Comparison of ENCODE assay signal across 12 cellular contexts in the genomic region with DNA sequence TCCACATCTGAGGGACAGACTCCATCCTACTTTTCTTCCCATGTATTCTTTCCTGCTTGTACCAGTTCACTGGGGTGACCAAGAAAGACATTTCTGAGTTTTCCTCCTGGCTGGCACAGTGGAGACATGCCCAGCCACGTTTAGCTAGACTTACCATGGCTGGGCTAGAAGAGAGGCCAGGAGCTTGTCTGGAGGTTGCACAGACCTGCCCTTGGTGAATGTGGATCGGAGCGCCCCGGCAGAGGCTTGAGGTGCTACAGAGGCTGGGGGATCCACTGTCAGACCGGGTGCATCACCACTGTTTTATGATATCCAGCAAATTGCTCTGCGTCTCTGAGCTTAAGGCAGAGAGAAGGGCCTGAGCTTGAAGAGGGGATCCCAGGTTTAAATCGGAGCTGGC. TPM values are rescaled to one million over a fixed set of nuclear protein-coding genes. Genes with fewer than 3 reads are reported as not detected.
DNase-seq lines count a peak whose midpoint lies in the region; ATAC-seq and TF ChIP-seq lines count a peak whose summit lies in the region.
"Had no signal": no experiment of that assay in that cellular context is flagged by ENCODE, and none has a peak within 500 bp of the region (broad histone marks: within the 10 kb centered on the region; RNA-seq: fewer than 3 reads in every experiment).

No MANE protein-coding gene starts in this region.

- peaks cover 74% of the 10 kb centered on the region for H3K4me1 Mint-ChIP-seq in central memory CD8-positive, alpha-beta T cell

- H3K9me3 ChIP-seq in right cardiac atrium (ENCODE audit: control insufficient read depth, low read length) (no peaks in the 10 kb centered on the region), muscle layer of colon (ENCODE audit: low read length) (no peaks in the 10 kb centered on the region), upper lobe of right lung (no peaks in the 10 kb centered on the region)

- peak overlapping the region; percentile 96 for H3K27ac Mint-ChIP-seq in central memory CD8-positive, alpha-beta T cell (ENCODE audit: low read depth)

- H3K9me3 Mint-ChIP-seq in central memory CD8-positive, alpha-beta T cell: no peaks in the 10 kb centered on the region

- H3K9ac ChIP-seq in muscle layer of colon (ENCODE audit: low read length): no peak overlapping the region

- H3K36me3 ChIP-seq in muscle layer of colon (ENCODE audit: insufficient read depth, low read length): no peaks in the 10 kb centered on the region
- peaks cover 6% of the 10 kb centered on the region for H3K36me3 ChIP-seq in upper lobe of right lung

- no peak for DNase-seq in right cardiac atrium
- no peak for DNase-seq in Right ventricle myocardium superior
- no peak for DNase-seq in central memory CD8-positive, alpha-beta T cell (ENCODE audit: low spot score in 2 of 2)
- DNase-seq in upper lobe of right lung: no peak
- DNase-seq in G401 (ENCODE audit: low spot score): no peak
- DNase-seq in kidney glomerular epithelial cell (lab: John Stamatoyannopoulos, UW): no peak
- DNase-seq: C1 segment of cervical spinal cord, cortex of kidney, NCI-H1092 had no signal

- ATAC-seq in right cardiac atrium (no peak), Right ventricle myocardium superior (ENCODE audit: poor library complexity) (no peak), upper lobe of right lung (no peak), GM21529 (IDR thresholded peaks at IDR 0.05; ENCODE audit: unreplicated experiment) (no peak)
- ATAC-seq in central memory CD8-positive, alpha-beta T cell (replicated peaks; ENCODE audit: extremely low read depth, poor library complexity, severe bottlenecking): no peak
- ATAC-seq: Panc1 had no signal

- peaks cover 14% of the 10 kb centered on the region for H3K36me3 Mint-ChIP-seq in central memory CD8-positive, alpha-beta T cell (ENCODE audit: insufficient read depth)

- H3K27me3 ChIP-seq in right cardiac atrium (ENCODE audit: control insufficient read depth, insufficient read depth): no peaks in the 10 kb centered on the region
- no peaks in the 10 kb centered on the region for H3K27me3 ChIP-seq in muscle layer of colon (ENCODE audit: control insufficient read depth in 1 of 2, insufficient read depth in 2 of 2, low read length in 2 of 2)
- H3K27me3 ChIP-seq in upper lobe of right lung: no peaks in the 10 kb centered on the region

- in situ Hi-C loops in G401 (cut with HindIII; ENCODE audit: low sequenced_read_pairs): no loop called here

- H3K4me3 Mint-ChIP-seq in central memory CD8-positive, alpha-beta T cell: peak overlapping the region; percentile 84

- no peak for TF ChIP-seq CTCF in upper lobe of right lung (IDR thresholded peaks at IDR 0.05)

- H3K4me3 ChIP-seq in right cardiac atrium (ENCODE audit: low read length) (no peak overlapping the region), muscle layer of colon (ENCODE audit: low read depth in 1 of 2, low read length in 2 of 2) (peak overlapping the region in 1 of 2 donors; percentile 29), upper lobe of right lung (peak overlapping the region; percentile 98)

- 59% methylated on average over 7 of the region's 7 CpGs for WGBS in right cardiac atrium

- H3K27ac ChIP-seq in right cardiac atrium (ENCODE audit: low read length) (peak overlapping the region; percentile 36), muscle layer of colon (ENCODE audit: low read depth, low read length) (peak overlapping the region; percentile 98), upper lobe of right lung (peak overlapping the region; percentile 99)

- H3K4me1 ChIP-seq in right cardiac atrium (ENCODE audit: control insufficient read depth, insufficient read depth, low read length): peaks cover 18% of the 10 kb centered on the region
- H3K4me1 ChIP-seq in muscle layer of colon (ENCODE audit: insufficient read depth, low read length): peaks cover 75% of the 10 kb centered on the region
- peaks cover 82% of the 10 kb centered on the region for H3K4me1 ChIP-seq in upper lobe of right lung

- intact Hi-C loops in right cardiac atrium (cut with DNase I): loop anchor here in 2 of 4 donors (10.0 kb wide), 2 partner anchors 63 to 83 kb away; no protein-coding TSS in a partner anchor
- intact Hi-C loops in Right ventricle myocardium superior (cut with DNase I): no loop called here
- intact Hi-C loops in upper lobe of right lung (cut with DNase I): no loop called here

- no peaks in the 10 kb centered on the region for H3K27me3 Mint-ChIP-seq in central memory CD8-positive, alpha-beta T cell

RNA-seq across cellular contexts. Expression of gene IL4R, which starts 3.5 kb away (rescaled TPM):
- total RNA-seq in right cardiac atrium: 10 to 100 TPM; 19.9 to 51.0 (median 25.7) TPM
- polyA plus RNA-seq in right cardiac atrium: 12.3 TPM
- 8.2 TPM for total RNA-seq in Right ventricle myocardium superior
- 153 TPM for total RNA-seq in upper lobe of right lung
- 12.1 and 22.7 TPM in 2 replicates for total RNA-seq in G401 (2014; rRNA removed; shearing (Covaris generic))

RNA-seq across cellular contexts. Expression of gene NSMCE1, which starts 48.7 kb away (rescaled TPM):
- total RNA-seq in right cardiac atrium: 10 to 100 TPM; 27.3 to 36.8 (median 29.3) TPM
- 40.1 TPM for polyA plus RNA-seq in right cardiac atrium
- total RNA-seq in Right ventricle myocardium superior: 36.0 TPM
- total RNA-seq in upper lobe of right lung: 49.2 TPM
- total RNA-seq in G401 (2014; rRNA removed; shearing (Covaris generic)): 16.1 and 32.5 TPM in 2 replicates

Comparison
In these comparisons a context has a peak if more than half of its experiments do, and no peak if none do; other contexts are left out.
1. H3K27ac ChIP-seq: peak in every context shown above with its lines; median percentile 99 in upper lobe of right lung; 98 in muscle layer of colon; 36 in right cardiac atrium.